Comparison of ENCODE assay signal across 27 cellular contexts in the genomic region with DNA sequence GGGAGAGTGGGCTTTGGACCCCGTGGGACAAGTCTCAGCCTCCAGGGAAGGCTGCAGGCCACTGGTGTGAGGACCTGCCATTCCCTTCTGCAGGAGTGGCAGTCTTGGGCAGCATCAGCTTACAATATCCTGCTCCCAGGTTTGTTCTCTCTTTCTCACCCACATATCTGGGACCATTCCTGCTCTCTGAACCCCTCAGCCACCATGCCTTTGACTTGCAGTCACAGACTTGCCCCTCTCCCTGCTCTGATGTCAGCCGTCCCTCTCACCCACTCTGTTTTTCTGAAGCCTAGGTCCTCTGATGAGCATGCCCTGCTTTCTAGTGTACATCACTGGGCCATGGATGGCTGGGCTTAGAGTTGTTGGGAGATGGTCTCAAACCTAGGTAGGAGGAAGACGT.
"Had no signal": no experiment of that assay in that cellular context is flagged by ENCODE, and none has a peak within 500 bp of the region (broad histone marks: within the 10 kb centered on the region; RNA-seq: fewer than 3 reads in every experiment).

No MANE protein-coding gene starts in this region.

- H3K4me3 Mint-ChIP-seq: naive thymus-derived CD8-positive, alpha-beta T cell; natural killer cell treated with Interleukin-12 subunit alpha and Interleukin-12 subunit beta and Interleukin-15 and Interleukin-18, amount 100 ng/mL, for 72 hours; nephron progenitor cell; neural crest cell; stimulated activated memory B cell treated with anti-CD40 and anti-IgM and Interleukin-4, amounts not matched to agents 10 μg/mL and 1 μg/mL and 100 μg/mL, for 72 hours; stimulated activated naive CD8-positive, alpha-beta T cell treated with anti-CD3 and anti-CD28 coated beads, Interleukin-15, amount 100 ng/mL, for 72 hours; type B pancreatic cell had no signal

- H3K27ac Mint-ChIP-seq: natural killer cell treated with Interleukin-12 subunit alpha and Interleukin-12 subunit beta and Interleukin-15 and Interleukin-18, amount 100 ng/mL, for 72 hours; nephron progenitor cell; progenitor cell of endocrine pancreas; stimulated activated memory B cell treated with anti-CD40 and anti-IgM and Interleukin-4, amounts not matched to agents 10 μg/mL and 1 μg/mL and 100 μg/mL, for 72 hours; stimulated activated naive CD8-positive, alpha-beta T cell treated with anti-CD3 and anti-CD28 coated beads, Interleukin-15, amount 100 ng/mL, for 72 hours; type B pancreatic cell had no signal

- DNase-seq: naive thymus-derived CD8-positive, alpha-beta T cell; nephron progenitor cell; occipital lobe; ovary; posterior cingulate gyrus; psoas muscle; right cardiac atrium; right lobe of liver; sigmoid colon; small intestine; stimulated activated CD4-positive, alpha-beta T cell treated with anti-CD3 and anti-CD28 coated beads, Interleukin-15, amount 100 ng/mL, for 24 hours; stimulated activated CD4-positive, alpha-beta T cell treated with anti-CD3 and anti-CD28 coated beads, Interleukin-2, amount 100 ng/mL, for 24 hours; stimulated activated CD4-positive, alpha-beta T cell treated with anti-CD3 and anti-CD28 coated beads, Interleukin-2, amount 100 ng/mL, for 48 hours; stimulated activated CD4-positive, alpha-beta T cell treated with anti-CD3 and anti-CD28 coated beads, Interleukin-4, amount 100 ng/mL, for 24 hours; stimulated activated naive CD8-positive, alpha-beta T cell treated with anti-CD3 and anti-CD28 coated beads, Interleukin-15, amount 100 ng/mL, for 72 hours; stimulated activated naive CD8-positive, alpha-beta T cell treated with anti-CD3 and anti-CD28 coated beads, Interleukin-15, Interleukin-2, amounts not matched to agents 100 U/mL and 50 U/mL, for 24 hours; substantia nigra; testis; tibial artery; transverse colon; upper lobe of right lung; uterus had no signal

- H3K4me1 Mint-ChIP-seq: naive thymus-derived CD8-positive, alpha-beta T cell; neural crest cell; stimulated activated memory B cell treated with anti-CD40 and anti-IgM and Interleukin-4, amounts not matched to agents 10 μg/mL and 1 μg/mL and 100 μg/mL, for 72 hours; stimulated activated naive CD8-positive, alpha-beta T cell treated with anti-CD3 and anti-CD28 coated beads, Interleukin-15, amount 100 ng/mL, for 72 hours had no signal

- H3K9me3 Mint-ChIP-seq: type B pancreatic cell had no signal

- ATAC-seq: naive thymus-derived CD8-positive, alpha-beta T cell; natural killer cell treated with Interleukin-12 subunit alpha and Interleukin-12 subunit beta and Interleukin-15 and Interleukin-18, amount 100 ng/mL, for 72 hours; psoas muscle; right cardiac atrium; right lobe of liver; stimulated activated memory B cell treated with anti-CD40 and anti-IgM and Interleukin-4, amounts not matched to agents 10 μg/mL and 1 μg/mL and 100 μg/mL, for 72 hours; stimulated activated naive CD8-positive, alpha-beta T cell treated with anti-CD3 and anti-CD28 coated beads, Interleukin-15, amount 100 ng/mL, for 72 hours; stimulated activated naive CD8-positive, alpha-beta T cell treated with anti-CD3 and anti-CD28 coated beads, Interleukin-15, Interleukin-2, amounts not matched to agents 100 U/mL and 50 U/mL, for 24 hours; upper lobe of right lung had no signal

- H3K36me3 Mint-ChIP-seq: natural killer cell treated with Interleukin-12 subunit alpha and Interleukin-12 subunit beta and Interleukin-15 and Interleukin-18, amount 100 ng/mL, for 72 hours; type B pancreatic cell had no signal
